ENCODE assay signal across 18 cellular contexts in the genomic region with DNA sequence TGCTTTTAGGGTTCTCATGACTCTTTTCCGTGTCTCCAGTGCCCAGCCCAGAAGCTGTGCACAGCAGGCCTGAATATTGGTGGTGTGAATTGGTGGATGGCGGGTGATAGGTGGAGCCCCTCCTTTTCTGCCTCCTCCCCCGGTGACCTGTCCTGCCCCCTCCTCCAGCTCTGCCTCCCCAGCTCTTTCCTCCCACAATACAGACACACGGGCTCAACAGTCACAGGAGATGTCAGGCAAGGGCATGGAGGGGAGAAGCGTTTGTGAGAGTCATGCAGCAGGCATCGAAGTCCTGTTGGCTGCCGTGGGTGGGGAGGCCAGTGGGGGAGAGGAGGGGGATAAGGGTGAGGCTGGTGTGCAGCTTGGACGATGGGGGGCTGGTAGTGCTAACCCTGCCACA. TPM values are rescaled to one million over a fixed set of nuclear protein-coding genes. Genes with fewer than 3 reads are reported as not detected.
DNase-seq lines count a peak whose midpoint lies in the region; ATAC-seq and TF ChIP-seq lines count a peak whose summit lies in the region.
"Had no signal": no experiment of that assay in that cellular context is flagged by ENCODE, and none has a peak within 500 bp of the region (broad histone marks: within the 10 kb centered on the region; RNA-seq: fewer than 3 reads in every experiment).

No MANE protein-coding gene starts in this region.

- no peak overlapping the region for H2BK20ac ChIP-seq in H9 (ENCODE audit: low read depth, low read length, poor library complexity, severe bottlenecking)

- no peak overlapping the region for H3K27ac Mint-ChIP-seq in activated T-cell treated with anti-CD3 and anti-CD28 coated beads, Interleukin-2, amount 50 U/mL, for 24 hours
- H3K27ac Mint-ChIP-seq in H9 (no peak overlapping the region), chondrocyte (ENCODE audit: unreplicated experiment) (no peak overlapping the region), neural progenitor cell (no peak overlapping the region)
- H3K27ac Mint-ChIP-seq: CD4-positive, alpha-beta T cell; GM23338 had no signal

- no peak overlapping the region for H2AK5ac ChIP-seq in H9 (ENCODE audit: insufficient read length, low read length)

- no peak overlapping the region for H3K4me3 Mint-ChIP-seq in activated T-cell treated with anti-CD3 and anti-CD28 coated beads, Interleukin-2, amount 50 U/mL, for 24 hours
- H3K4me3 Mint-ChIP-seq in H9 (no peak overlapping the region), chondrocyte (ENCODE audit: unreplicated experiment) (no peak overlapping the region), neural progenitor cell (no peak overlapping the region)
- H3K4me3 Mint-ChIP-seq: CD4-positive, alpha-beta T cell; GM23338 had no signal

- H4K91ac ChIP-seq in H9 (ENCODE audit: insufficient read length, low read depth, low read length) = no peak overlapping the region

- no peak overlapping the region for H2BK15ac ChIP-seq in H9 (ENCODE audit: low read depth, low read length)

- DNase-seq in activated T-cell treated with anti-CD3 and anti-CD28 coated beads, Interleukin-2, amount 50 U/mL, for 24 hours = peak; percentile 3
- no peak for DNase-seq in activated T-cell treated with anti-CD3 and anti-CD28 coated beads for 4 hours
- peak; percentile 18 for DNase-seq in H9
- peak; percentile 36 for DNase-seq in chondrocyte (ENCODE audit: low spot score)
- no peak for DNase-seq in neural progenitor cell (ENCODE audit: low spot score)
- no peak for DNase-seq in NOMO-1 treated with DMSO at 0.1 percent for 48 hours (lab: John Stamatoyannopoulos, UW; ENCODE audit: unreplicated experiment)
- no peak for DNase-seq in midbrain (lab: John Stamatoyannopoulos, UW)
- DNase-seq: AML-193; Caco-2; CD4-positive, alpha-beta T cell; H7 had no signal

- H3K9ac ChIP-seq in H9 (ENCODE audit: extremely low read depth, insufficient read length, low read length) = no peak overlapping the region
- H3K9ac ChIP-seq in neural progenitor cell = no peak overlapping the region

- H2BK12ac ChIP-seq in H9 (ENCODE audit: insufficient read length, low read depth, low read length) = no peak overlapping the region

- H3K27ac ChIP-seq in H9 (ENCODE audit: insufficient read length, low read depth, low read length) (no peak overlapping the region), neural progenitor cell (no peak overlapping the region)
- H3K27ac ChIP-seq: 22Rv1, A549, C4-2B, HL-60 had no signal

- no peaks in the 10 kb centered on the region for H3K79me1 ChIP-seq in H9 (ENCODE audit: insufficient read depth, low read depth, low read length, poor library complexity, severe bottlenecking)

- H3K18ac ChIP-seq in H9 (ENCODE audit: insufficient read length, low read depth, low read length) = no peak overlapping the region

- H3K27me3 ChIP-seq in H9 (ENCODE audit: insufficient read depth, low read length) = no peaks in the 10 kb centered on the region; the same call in 1 of the 2 replicates
- no peaks in the 10 kb centered on the region for H3K27me3 ChIP-seq in neural progenitor cell

- H3K4me2 ChIP-seq in H9 (ENCODE audit: insufficient read depth, insufficient read length, low read length) (no peak overlapping the region), neural progenitor cell (no peak overlapping the region)
- H3K4me2 ChIP-seq: A549, GM23338 had no signal

- TF ChIP-seq CTCF in H9 (conservative IDR thresholded peaks at IDR 0.05) = no peak
- no peak for TF ChIP-seq CTCF in chondrocyte (IDR thresholded peaks at IDR 0.05)
- no peak for TF ChIP-seq CTCF in neural progenitor cell (IDR thresholded peaks at IDR 0.05)

- no peaks in the 10 kb centered on the region for H3K36me3 ChIP-seq in neural progenitor cell

- no peak overlapping the region for H3K23ac ChIP-seq in H9 (ENCODE audit: insufficient read length, low read depth, low read length)

- H3F3A ChIP-seq in neural progenitor cell (ENCODE audit: low read depth) = no peaks in the 10 kb centered on the region

- H3K4me1 ChIP-seq in H9 (ENCODE audit: insufficient read depth, low read length) = no peaks in the 10 kb centered on the region
- H3K4me1 ChIP-seq in neural progenitor cell = no peaks in the 10 kb centered on the region
- H3K4me1 ChIP-seq: A549, Caco-2 had no signal

- H4K8ac ChIP-seq in H9 (replicated peaks; ENCODE audit: insufficient read length, low read depth, low read length) = no peak overlapping the region

- no CpG with 5 or more reads among the region's 8 CpGs for WGBS in H9 (ENCODE audit: extremely low coverage, insufficient read length, low lambda C conversion rate)

- H3T11ph ChIP-seq in H9 (ENCODE audit: low read length) = no peak overlapping the region

- H3K36me3 Mint-ChIP-seq in activated T-cell treated with anti-CD3 and anti-CD28 coated beads, Interleukin-2, amount 50 U/mL, for 24 hours (ENCODE audit: low read depth) = no peaks in the 10 kb centered on the region
- no peaks in the 10 kb centered on the region for H3K36me3 Mint-ChIP-seq in H9 (ENCODE audit: insufficient read depth in 1 of 3, low read depth in 3 of 3)
- no peaks in the 10 kb centered on the region for H3K36me3 Mint-ChIP-seq in chondrocyte (ENCODE audit: low read depth)
- no peaks in the 10 kb centered on the region for H3K36me3 Mint-ChIP-seq in neural progenitor cell

- H3K4me1 Mint-ChIP-seq in activated T-cell treated with anti-CD3 and anti-CD28 coated beads, Interleukin-2, amount 50 U/mL, for 24 hours (ENCODE audit: low read depth) = peaks cover 9% of the 10 kb centered on the region
- H3K4me1 Mint-ChIP-seq in H9 (peaks cover 0 to 3% of the 10 kb centered on the region in 2 experiments; a peak in 1 of 4 replicates), chondrocyte (ENCODE audit: low read depth) (no peaks in the 10 kb centered on the region), neural progenitor cell (no peaks in the 10 kb centered on the region)
- H3K4me1 Mint-ChIP-seq: GM23338 had no signal

- H3K4ac ChIP-seq in H9 (ENCODE audit: low read depth, low read length) = no peak overlapping the region

- no peak overlapping the region for H2BK120ac ChIP-seq in H9 (ENCODE audit: low read depth, low read length, poor library complexity, severe bottlenecking)

- H4K5ac ChIP-seq in H9 (ENCODE audit: insufficient read length, low read depth, low read length) = no peak overlapping the region

- H3K9me3 ChIP-seq in H9 (ENCODE audit: control insufficient read depth, low read depth, low read length) (no peaks in the 10 kb centered on the region), neural progenitor cell (ENCODE audit: low read depth) (no peaks in the 10 kb centered on the region)
- H3K9me3 ChIP-seq: A549, Caco-2 had no signal

- no peak overlapping the region for H3K4me3 ChIP-seq in neural progenitor cell
- H3K4me3 ChIP-seq: A549, GM23338 had no signal

- H4K20me1 ChIP-seq in H9 (ENCODE audit: control insufficient read depth, insufficient read depth, insufficient read length) (no peaks in the 10 kb centered on the region), neural progenitor cell (ENCODE audit: low read depth) (no peaks in the 10 kb centered on the region)

- H2BK5ac ChIP-seq in H9 (ENCODE audit: insufficient read length, low read length) = no peak overlapping the region

- peaks cover 20% of the 10 kb centered on the region for H3K27me3 Mint-ChIP-seq in activated T-cell treated with anti-CD3 and anti-CD28 coated beads, Interleukin-2, amount 50 U/mL, for 24 hours
- H3K27me3 Mint-ChIP-seq in H9 (ENCODE audit: low read depth) (peaks cover 23% of the 10 kb centered on the region), chondrocyte (ENCODE audit: low read depth) (peaks cover 60% of the 10 kb centered on the region), neural progenitor cell (ENCODE audit: insufficient read depth, low read depth) (peaks cover 11% of the 10 kb centered on the region)

- H3K9me3 Mint-ChIP-seq in activated T-cell treated with anti-CD3 and anti-CD28 coated beads, Interleukin-2, amount 50 U/mL, for 24 hours = no peaks in the 10 kb centered on the region
- H3K9me3 Mint-ChIP-seq in H9 = no peaks in the 10 kb centered on the region
- H3K9me3 Mint-ChIP-seq in chondrocyte (ENCODE audit: low read depth) = no peaks in the 10 kb centered on the region
- H3K9me3 Mint-ChIP-seq in neural progenitor cell = no peaks in the 10 kb centered on the region
- H3K9me3 Mint-ChIP-seq: CD4-positive, alpha-beta T cell; GM23338 had no signal

- no peak overlapping the region for H3K56ac ChIP-seq in H9 (ENCODE audit: insufficient read length, low read depth, low read length)

- H3K14ac ChIP-seq in H9 (ENCODE audit: insufficient read depth, low read length) = no peak overlapping the region

- H3K23me2 ChIP-seq in H9 (ENCODE audit: insufficient read length, low read depth, low read length, poor library complexity, severe bottlenecking) = no peaks in the 10 kb centered on the region

- no peak for ATAC-seq in SK-N-SH treated with all-trans-retinoic acid at 6 μM for 48 hours
- ATAC-seq: A549, GM23338 had no signal

- no peak overlapping the region for H2AFZ ChIP-seq in H9 (ENCODE audit: low read length)
- H2AFZ ChIP-seq in neural progenitor cell (replicated peaks) = peak overlapping the region; percentile 57
- H2AFZ ChIP-seq: GM23338 had no signal

- H3K79me2 ChIP-seq in H9 (ENCODE audit: insufficient read depth, low read length) (no peaks in the 10 kb centered on the region), neural progenitor cell (ENCODE audit: low read depth) (no peaks in the 10 kb centered on the region)

TF ChIP-seq in SK-N-SH treated with all-trans-retinoic acid at 6 μM for 48 hours, 23 proteins besides CTCF, POLR2A, EP300 and RAD21 (continues in another document):
- TF ChIP-seq, protein P1, sequence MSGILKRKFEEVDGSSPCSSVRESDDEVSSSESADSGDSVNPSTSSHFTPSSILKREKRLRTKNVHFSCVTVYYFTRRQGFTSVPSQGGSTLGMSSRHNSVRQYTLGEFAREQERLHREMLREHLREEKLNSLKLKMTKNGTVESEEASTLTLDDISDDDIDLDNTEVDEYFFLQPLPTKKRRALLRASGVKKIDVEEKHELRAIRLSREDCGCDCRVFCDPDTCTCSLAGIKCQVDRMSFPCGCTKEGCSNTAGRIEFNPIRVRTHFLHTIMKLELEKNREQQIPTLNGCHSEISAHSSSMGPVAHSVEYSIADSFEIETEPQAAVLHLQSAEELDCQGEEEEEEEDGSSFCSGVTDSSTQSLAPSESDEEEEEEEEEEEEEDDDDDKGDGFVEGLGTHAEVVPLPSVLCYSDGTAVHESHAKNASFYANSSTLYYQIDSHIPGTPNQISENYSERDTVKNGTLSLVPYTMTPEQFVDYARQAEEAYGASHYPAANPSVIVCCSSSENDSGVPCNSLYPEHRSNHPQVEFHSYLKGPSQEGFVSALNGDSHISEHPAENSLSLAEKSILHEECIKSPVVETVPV (CRISPR knock-in tag; IDR thresholded peaks at IDR 0.05) = no peak
- no peak for TF ChIP-seq CSDC2 (CRISPR knock-in tag; IDR thresholded peaks at IDR 0.05)
- no peak for TF ChIP-seq ZFP3 (CRISPR knock-in tag; IDR thresholded peaks at IDR 0.05)
- TF ChIP-seq ESRRG (CRISPR knock-in tag; IDR thresholded peaks at IDR 0.05) = no peak
- no peak for TF ChIP-seq ZNF70 (CRISPR knock-in tag; IDR thresholded peaks at IDR 0.05)
- TF ChIP-seq PPARA (CRISPR knock-in tag; IDR thresholded peaks at IDR 0.05; ENCODE audit: borderline replicate concordance) = no peak

RNA-seq across cellular contexts. Expression of a gene that starts 17.3 kb away (rescaled TPM):
- total RNA-seq in H9 (2021) (30.0 and 30.8 TPM in 2 replicates), chondrocyte (12.6 to 14.7 TPM (median 12.7 TPM) in 3 replicates), neural progenitor cell (ENCODE audit: low replicate concordance) (33.2 and 37.5 TPM in 2 replicates)

RNA-seq across cellular contexts. Expression of a gene that starts 56.8 kb away (rescaled TPM):
- total RNA-seq in H9 (2021) (0.09 TPM in 1 of 2 replicates, not detected in the other), chondrocyte (0.15 TPM in 1 of 3 replicates, not detected in the others), neural progenitor cell (ENCODE audit: low replicate concordance) (0.21 and 0.34 TPM in 2 replicates)
- total RNA-seq: Caco-2, HT1080 had no signal

Comparison
In these comparisons a context has a peak if more than half of its experiments do, and no peak if none do; other contexts are left out.
1. DNase-seq: peak in activated T-cell treated with anti-CD3 and anti-CD28 coated beads, Interleukin-2, amount 50 U/mL, for 24 hours (single experiment), H9 (single experiment) and chondrocyte (single experiment); none in activated T-cell treated with anti-CD3 and anti-CD28 coated beads for 4 hours (single experiment), neural progenitor cell (single experiment), NOMO-1 treated with DMSO at 0.1 percent for 48 hours (single experiment) and midbrain (single experiment).